In genomic region chr3:15797600-15798303, GRCh38 we compare ENCODE assay signal across 1 cellular context.
TF ChIP-seq lines count a peak whose summit lies in the region.

Gene ANKRD28, minus strand, starts transcription at chr3:15797979. Its CDS starts 1,458 bp downstream, at chr3:15796521.

TF ChIP-seq in K562, 482 proteins besides CTCF, POLR2A, EP300 and RAD21 (continued from another document):
- TF ChIP-seq ZFP36 (IDR thresholded peaks at IDR 0.05; ENCODE audit: low read depth, low read length, partially characterized antibody) (no peak), ZNF592 (IDR thresholded peaks at IDR 0.05) (peak; percentile 78), ZNF3 (CRISPR knock-in tag; IDR thresholded peaks at IDR 0.05) (no peak), XRCC4 (IDR thresholded peaks at IDR 0.05; ENCODE audit: extremely low read depth, insufficient read depth, insufficient read length) (no peak), ZKSCAN8 (CRISPR knock-in tag; IDR thresholded peaks at IDR 0.05) (peak; percentile 62; the same call in 1 of the 2 replicates), TBP (optimal IDR thresholded peaks at IDR 0.05; ENCODE audit: low read depth, low read length) (peak; percentile 50), ATF7 (IDR thresholded peaks at IDR 0.05) (peak; percentile 40; the same call in 1 of the 2 replicates), SMARCA4 (IDR thresholded peaks at IDR 0.05) (peak; percentile 84; the same call in 1 of the 2 replicates), KDM1A (IDR thresholded peaks at IDR 0.05) (peak; percentile 80 to 83), SREBF2 (CRISPR knock-in tag; IDR thresholded peaks at IDR 0.05) (no peak), TCF3 (CRISPR knock-in tag; IDR thresholded peaks at IDR 0.05) (no peak), MNT (conservative IDR thresholded peaks at IDR 0.05) (peak; percentile 20 to 45; a peak in 2 of 4 replicates), ID3 (CRISPR knock-in tag; IDR thresholded peaks at IDR 0.05) (no peak), ID3 (tag; IDR thresholded peaks at IDR 0.05) (0 out of 2 replicates have a peak, but pooled peaks have one; percentile 38), STAT5A (IDR thresholded peaks at IDR 0.05; ENCODE audit: borderline replicate concordance, low read length) (peak; percentile 33; the same call in 1 of the 2 replicates), ZNF507 (tag; conservative IDR thresholded peaks at IDR 0.05) (no peak), SMC3 (conservative IDR thresholded peaks at IDR 0.05; ENCODE audit: insufficient read depth, low read depth, low read length) (no peak), U2AF1 (optimal IDR thresholded peaks at IDR 0.05; ENCODE audit: low read depth, low read length) (no peak), BDP1 (IDR thresholded peaks at IDR 0.05; ENCODE audit: insufficient read depth, insufficient read length) (no peak)
- TF ChIP-seq, protein P1, sequence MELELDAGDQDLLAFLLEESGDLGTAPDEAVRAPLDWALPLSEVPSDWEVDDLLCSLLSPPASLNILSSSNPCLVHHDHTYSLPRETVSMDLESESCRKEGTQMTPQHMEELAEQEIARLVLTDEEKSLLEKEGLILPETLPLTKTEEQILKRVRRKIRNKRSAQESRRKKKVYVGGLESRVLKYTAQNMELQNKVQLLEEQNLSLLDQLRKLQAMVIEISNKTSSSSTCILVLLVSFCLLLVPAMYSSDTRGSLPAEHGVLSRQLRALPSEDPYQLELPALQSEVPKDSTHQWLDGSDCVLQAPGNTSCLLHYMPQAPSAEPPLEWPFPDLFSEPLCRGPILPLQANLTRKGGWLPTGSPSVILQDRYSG (tag; conservative IDR thresholded peaks at IDR 0.05; ENCODE audit: low read depth): no peak; the same call in 1 of the 2 replicates
